16 cellular contexts compared by ENCODE assay signal in genomic region chr1:5857508-5858090, GRCh38.
DNase-seq lines count a peak whose midpoint lies in the region; ATAC-seq and TF ChIP-seq lines count a peak whose summit lies in the region.
"Had no signal": no experiment of that assay in that cellular context is flagged by ENCODE, and none has a peak within 500 bp of the region (broad histone marks: within the 10 kb centered on the region; RNA-seq: fewer than 3 reads in every experiment).

No MANE protein-coding gene starts in this region.

- no peak for ATAC-seq in Right ventricle myocardium inferior
- ATAC-seq in Right ventricle myocardium superior (ENCODE audit: poor library complexity) = no peak
- ATAC-seq in GM18511 (IDR thresholded peaks at IDR 0.05; ENCODE audit: unreplicated experiment) = no peak
- ATAC-seq: GM12878, HepG2 had no signal

- H3K27ac ChIP-seq in neural cell (ENCODE audit: low read length) = peak overlapping the region; percentile 24

- H3K9me3 Mint-ChIP-seq in CD14-positive monocyte = no peaks in the 10 kb centered on the region

- peaks cover 2% of the 10 kb centered on the region for H3K4me1 Mint-ChIP-seq in CD14-positive monocyte

- H4K20me1 ChIP-seq in neural cell (ENCODE audit: insufficient read depth) = no peaks in the 10 kb centered on the region

- no peak overlapping the region for H3K4me2 ChIP-seq in neural cell (ENCODE audit: low read length)

- no peak overlapping the region for H2AFZ ChIP-seq in neural cell (ENCODE audit: low read depth, low read length)

- no peaks in the 10 kb centered on the region for H3K36me3 ChIP-seq in neural cell (ENCODE audit: insufficient read depth, low read length)

- no peak overlapping the region for H3K4me3 Mint-ChIP-seq in CD14-positive monocyte
- H3K4me3 Mint-ChIP-seq: CD4-positive, alpha-beta memory T cell had no signal

- no peak for TF ChIP-seq RAD21 in neural cell (conservative IDR thresholded peaks at IDR 0.05)

- H3K4me3 ChIP-seq in neural cell (ENCODE audit: low read length) = no peak overlapping the region
- H3K4me3 ChIP-seq: GM12878 had no signal

- H3K9ac ChIP-seq in neural cell (ENCODE audit: low read length) = no peak overlapping the region

- DNase-seq in Right ventricle myocardium inferior (ENCODE audit: missing footprints) (peak; percentile 44), Right ventricle myocardium superior (no peak), astrocyte of the hippocampus (ENCODE audit: low read depth, low spot score) (peak; percentile 5), NCI-H774 (lab: John Stamatoyannopoulos, UW) (no peak), CD14-positive monocyte (ENCODE audit: low spot score) (no peak)
- DNase-seq: 8988T; AML-193; C1 segment of cervical spinal cord; CD4-positive, alpha-beta memory T cell; DMS79; GOT3; H9 had no signal

- intact Hi-C loops in Right ventricle myocardium inferior (cut with DNase I) (no loop called here), Right ventricle myocardium superior (cut with DNase I) (no loop called here), CD14-positive monocyte (cut with micrococcal nuclease) (no loop called here)

- TF ChIP-seq CTCF in neural cell (IDR thresholded peaks at IDR 0.05; ENCODE audit: poor library complexity, severe bottlenecking) = no peak
- TF ChIP-seq CTCF in CD14-positive monocyte (IDR thresholded peaks at IDR 0.05) = no peak

- no peaks in the 10 kb centered on the region for H3K27me3 ChIP-seq in neural cell (ENCODE audit: insufficient read depth, low read depth, low read length)

- H3K9me2 ChIP-seq in neural cell (ENCODE audit: insufficient read depth, low read length) = no peaks in the 10 kb centered on the region

- H3K36me3 Mint-ChIP-seq in CD14-positive monocyte = peaks cover 0 to 1% of the 10 kb centered on the region in 2 donors

- peaks cover 0 to 7% (median 7%) of the 10 kb centered on the region in 3 donors for H3K27me3 Mint-ChIP-seq in CD14-positive monocyte (ENCODE audit: low read depth in 3 of 3)
- H3K27me3 Mint-ChIP-seq: CD4-positive, alpha-beta memory T cell had no signal

- H3K9me3 ChIP-seq in neural cell (ENCODE audit: low read length) = no peaks in the 10 kb centered on the region

- H3K79me2 ChIP-seq in neural cell (replicated peaks; ENCODE audit: insufficient read depth, low read length) = no peaks in the 10 kb centered on the region

- H3F3A ChIP-seq in neural cell (ENCODE audit: insufficient read depth, low read length, poor library complexity, severe bottlenecking) = no peaks in the 10 kb centered on the region

- no peak overlapping the region for H3K27ac Mint-ChIP-seq in CD14-positive monocyte
- H3K27ac Mint-ChIP-seq: CD4-positive, alpha-beta memory T cell had no signal

- TF ChIP-seq EP300 in neural cell (conservative IDR thresholded peaks at IDR 0.05; ENCODE audit: poor library complexity, severe bottlenecking) = no peak

TF ChIP-seq in neural cell, 6 proteins besides CTCF, POLR2A, EP300 and RAD21:
- TF ChIP-seq TAF1 (IDR thresholded peaks at IDR 0.05; ENCODE audit: low read depth) (no peak), POLR2AphosphoS5 (IDR thresholded peaks at IDR 0.05) (peak; percentile 39)
TF ChIP-seq in neural cell: peak in this region for 1.

Comparison
In these comparisons a context has a peak if more than half of its experiments do, and no peak if none do; other contexts are left out.
1. DNase-seq: peak in Right ventricle myocardium inferior (single experiment) and astrocyte of the hippocampus (single experiment); none in Right ventricle myocardium superior (single experiment), NCI-H774 (single experiment) and CD14-positive monocyte (single experiment).